ENCODE assay signal across 12 cellular contexts in genomic region chr15:63041402-63041977, GRCh38. TPM values are rescaled to one million over a fixed set of nuclear protein-coding genes. Genes with fewer than 3 reads are reported as not detected.
DNase-seq lines count a peak whose midpoint lies in the region; ATAC-seq and TF ChIP-seq lines count a peak whose summit lies in the region.
"Had no signal": no experiment of that assay in that cellular context is flagged by ENCODE, and none has a peak within 500 bp of the region (broad histone marks: within the 10 kb centered on the region; RNA-seq: fewer than 3 reads in every experiment).

No MANE protein-coding gene starts in this region.

- H3K9me3 ChIP-seq in Peyer's patch = no peaks in the 10 kb centered on the region
- H3K9me3 ChIP-seq in esophagus muscularis mucosa = no peaks in the 10 kb centered on the region
- H3K9me3 ChIP-seq in neural cell (ENCODE audit: low read length) = no peaks in the 10 kb centered on the region
- H3K9me3 ChIP-seq in thyroid gland = no peaks in the 10 kb centered on the region

- H3K9me2 ChIP-seq in neural cell (ENCODE audit: insufficient read depth, low read length) = no peaks in the 10 kb centered on the region

- TF ChIP-seq POLR2A in Peyer's patch (IDR thresholded peaks at IDR 0.05) = no peak
- no peak for TF ChIP-seq POLR2A in esophagus muscularis mucosa (IDR thresholded peaks at IDR 0.05; ENCODE audit: low read depth)
- TF ChIP-seq POLR2A in thyroid gland (IDR thresholded peaks at IDR 0.05) = no peak

- no peak overlapping the region for H2AFZ ChIP-seq in neural cell (ENCODE audit: low read depth, low read length)

- H4K20me1 ChIP-seq in neural cell (ENCODE audit: insufficient read depth) = no peaks in the 10 kb centered on the region

- H3K36me3 ChIP-seq in Peyer's patch (no peaks in the 10 kb centered on the region), esophagus muscularis mucosa (peaks cover 8 to 34% (median 24%) of the 10 kb centered on the region in 4 donors), neural cell (ENCODE audit: insufficient read depth, low read length) (no peaks in the 10 kb centered on the region), thyroid gland (no peaks in the 10 kb centered on the region)

- no peaks in the 10 kb centered on the region for H3K27me3 ChIP-seq in Peyer's patch
- peaks cover 0 to 10% (median 4%) of the 10 kb centered on the region in 4 donors for H3K27me3 ChIP-seq in esophagus muscularis mucosa
- H3K27me3 ChIP-seq in neural cell (ENCODE audit: insufficient read depth, low read depth, low read length) = peaks cover 13% of the 10 kb centered on the region
- no peaks in the 10 kb centered on the region for H3K27me3 ChIP-seq in thyroid gland

- peak overlapping the region in 3 of 4 donors; percentile 53 to 96 (median 74) for H3K27ac ChIP-seq in Peyer's patch
- H3K27ac ChIP-seq in esophagus muscularis mucosa (replicated peaks in 1 of 4) = peak overlapping the region; percentile 94 to 97 (median 96)
- H3K27ac ChIP-seq in neural cell (ENCODE audit: low read length) = peak overlapping the region; percentile 57
- peak overlapping the region in 1 of 3 donors; percentile 73 for H3K27ac ChIP-seq in thyroid gland
- H3K27ac ChIP-seq: SK-N-MC had no signal

- peak; percentile 3 for DNase-seq in ACHN
- DNase-seq in Peyer's patch = no peak
- no peak for DNase-seq in esophagus muscularis mucosa (ENCODE audit: extremely low spot score)
- DNase-seq in COR-L47 (lab: John Stamatoyannopoulos, UW) = no peak
- DNase-seq in A172 (ENCODE audit: low spot score) = no peak
- DNase-seq in thyroid gland = no peak
- DNase-seq: activated naive CD8-positive, alpha-beta T cell treated with anti-CD3 and anti-CD28 coated beads, Interleukin-2, amount 10 ng/mL, durations not matched to agents 7 days and 5 days; DMS153; NCI-H1048 had no signal

- no peak for ATAC-seq in GM18517 (IDR thresholded peaks at IDR 0.05; ENCODE audit: unreplicated experiment)

- H3K4me2 ChIP-seq in neural cell (ENCODE audit: low read length) = peak overlapping the region; percentile 63

- peaks cover 35% of the 10 kb centered on the region for H3K79me2 ChIP-seq in neural cell (replicated peaks; ENCODE audit: insufficient read depth, low read length)

- H3K4me1 ChIP-seq in Peyer's patch (peaks cover 0 to 18% (median 4%) of the 10 kb centered on the region in 4 donors), esophagus muscularis mucosa (peaks cover 4 to 31% (median 16%) of the 10 kb centered on the region in 4 donors), thyroid gland (peaks cover 14 to 28% of the 10 kb centered on the region in 2 donors)

- TF ChIP-seq CTCF in Peyer's patch (IDR thresholded peaks at IDR 0.05) = no peak
- no peak for TF ChIP-seq CTCF in esophagus muscularis mucosa (IDR thresholded peaks at IDR 0.05)
- no peak for TF ChIP-seq CTCF in neural cell (IDR thresholded peaks at IDR 0.05; ENCODE audit: poor library complexity, severe bottlenecking)
- TF ChIP-seq CTCF in thyroid gland (IDR thresholded peaks at IDR 0.05) = no peak

- intact Hi-C loops in esophagus muscularis mucosa (cut with DNase I) (loop anchor here (5.0 to 10.0 kb wide), 2 partner anchors 194 to 257 kb away; no protein-coding TSS in a partner anchor), thyroid gland (cut with DNase I) (no loop called here)

- TF ChIP-seq EP300 in esophagus muscularis mucosa (IDR thresholded peaks at IDR 0.05) = no peak
- no peak for TF ChIP-seq EP300 in neural cell (conservative IDR thresholded peaks at IDR 0.05; ENCODE audit: poor library complexity, severe bottlenecking)

- WGBS in esophagus muscularis mucosa = 28% methylated on average over 13 of the region's 14 CpGs
- 64 to 76% methylated on average over 13 of the region's 14 CpGs for WGBS in thyroid gland, 2 donors

- H3K9ac ChIP-seq in neural cell (ENCODE audit: low read length) = peak overlapping the region; percentile 75

- peak overlapping the region in 3 of 4 donors; percentile 44 to 97 (median 59) for H3K4me3 ChIP-seq in Peyer's patch
- peak overlapping the region; percentile 70 to 91 (median 82) for H3K4me3 ChIP-seq in esophagus muscularis mucosa
- peak overlapping the region; percentile 87 for H3K4me3 ChIP-seq in neural cell (ENCODE audit: low read length)
- peak overlapping the region in 1 of 3 donors; percentile 65 for H3K4me3 ChIP-seq in thyroid gland (replicated peaks in 1 of 3)
- H3K4me3 ChIP-seq: SK-N-MC had no signal

- no peak for TF ChIP-seq RAD21 in neural cell (conservative IDR thresholded peaks at IDR 0.05)

- peaks cover 3% of the 10 kb centered on the region for H3F3A ChIP-seq in neural cell (ENCODE audit: insufficient read depth, low read length, poor library complexity, severe bottlenecking)

- in situ Hi-C loops in ACHN (cut with HindIII; ENCODE audit: low pct_ligation_motif_present, low pct_unique_long_range_greater_than_20kb, low sequenced_read_pairs) = no loop called here

TF ChIP-seq in neural cell, 6 proteins besides CTCF, POLR2A, EP300 and RAD21:
- TF ChIP-seq EZH2 (IDR thresholded peaks at IDR 0.05; ENCODE audit: borderline replicate concordance, insufficient read depth, low read length, poor library complexity, severe bottlenecking) (no peak), POLR2AphosphoS5 (IDR thresholded peaks at IDR 0.05) (no peak), MXI1 (conservative IDR thresholded peaks at IDR 0.05; ENCODE audit: poor library complexity, severe bottlenecking) (no peak), SMC3 (conservative IDR thresholded peaks at IDR 0.05; ENCODE audit: poor library complexity) (no peak), REST (IDR thresholded peaks at IDR 0.05; ENCODE audit: borderline replicate concordance) (no peak), TAF1 (IDR thresholded peaks at IDR 0.05; ENCODE audit: low read depth) (no peak)

RNA-seq across cellular contexts. Expression of gene TPM1, which starts 1.1 kb away (rescaled TPM):
- total RNA-seq in Peyer's patch (100 to 1,000 TPM; 555 to 997 (median 617) TPM), esophagus muscularis mucosa (1,000 to 10,000 TPM; 5,599 to 7,718 (median 6,496) TPM), thyroid gland (100 to 1,000 TPM; 116 to 307 (median 226) TPM)
- 254 and 273 TPM in 2 replicates for polyA plus RNA-seq in neural cell
- polyA minus RNA-seq in neural cell = 165 and 219 TPM in 2 replicates
- 666 and 678 TPM in 2 replicates for total RNA-seq in A172 (2014; rRNA removed; shearing (Covaris generic))
